Comparison of ENCODE assay signal across 28 cellular contexts in genomic region chr19:5054551-5055456, GRCh38.
DNase-seq lines count a peak whose midpoint lies in the region; ATAC-seq and TF ChIP-seq lines count a peak whose summit lies in the region.
"Had no signal": no experiment of that assay in that cellular context is flagged by ENCODE, and none has a peak within 500 bp of the region (broad histone marks: within the 10 kb centered on the region; RNA-seq: fewer than 3 reads in every experiment).

No MANE protein-coding gene starts in this region.

- peaks cover 87% of the 10 kb centered on the region in 2 experiments for H3K36me3 ChIP-seq in trophoblast cell (ENCODE audit: control insufficient read depth in 1 of 2, insufficient read depth in 2 of 2, low read length in 2 of 2)
- H3K36me3 ChIP-seq: prostate gland, SJCRH30 had no signal

- peaks cover 13% of the 10 kb centered on the region for H3K27me3 Mint-ChIP-seq in endothelial cell (ENCODE audit: unreplicated experiment)
- H3K27me3 Mint-ChIP-seq: CD8-positive, alpha-beta memory T cell; memory B cell; type B pancreatic cell had no signal

- H3K4me1 Mint-ChIP-seq in endothelial cell (ENCODE audit: unreplicated experiment): no peaks in the 10 kb centered on the region
- H3K4me1 Mint-ChIP-seq: WTC11 had no signal

- H2BK5ac ChIP-seq in trophoblast cell (ENCODE audit: low read depth, low read length, poor library complexity): no peak overlapping the region

- H4K91ac ChIP-seq in trophoblast cell (ENCODE audit: low read depth, low read length): no peak overlapping the region

- no peaks in the 10 kb centered on the region for H3K79me1 ChIP-seq in trophoblast cell (ENCODE audit: low read length)

- H3K9ac ChIP-seq in trophoblast cell (ENCODE audit: low read length): no peak overlapping the region

- H3K9me3 Mint-ChIP-seq in endothelial cell (ENCODE audit: unreplicated experiment): no peaks in the 10 kb centered on the region
- H3K9me3 Mint-ChIP-seq: activated naive CD4-positive, alpha-beta T cell treated with anti-CD3 and anti-CD28 coated beads for 36 hours; activated T-helper 1 cell treated with anti-CD3 and anti-CD28 coated beads, Interleukin-12 subunit alpha, Interleukin-12 subunit beta, Interleukin-2, Interleukin-4 antibody, amounts not matched to agents 30 ng/mL and 10 ng/mL and 1 ng/mL, durations not matched to agents 14 hours and 24 hours and 36 hours; CD8-positive, alpha-beta memory T cell; memory B cell; type B pancreatic cell; WTC11 had no signal

- no peaks in the 10 kb centered on the region for H3K9me3 ChIP-seq in trophoblast cell (ENCODE audit: insufficient read depth, low read depth, low read length)
- H3K9me3 ChIP-seq: A549, neutrophil, prostate gland, SJCRH30, stomach had no signal

- H3K27ac ChIP-seq in trophoblast cell (ENCODE audit: low read depth, low read length): no peak overlapping the region
- H3K27ac ChIP-seq: A549, neutrophil, prostate gland, SJCRH30, stomach had no signal

- no peak overlapping the region for H2BK120ac ChIP-seq in trophoblast cell (ENCODE audit: insufficient read depth, low read length, poor library complexity)

- TF ChIP-seq CTCF in endothelial cell (IDR thresholded peaks at IDR 0.05; ENCODE audit: unreplicated experiment): no peak

- H3K18ac ChIP-seq in trophoblast cell (ENCODE audit: low read length): no peak overlapping the region

- H4K8ac ChIP-seq in trophoblast cell (ENCODE audit: low read depth, low read length): no peak overlapping the region

- DNase-seq in G401 (ENCODE audit: low spot score) (peak; percentile 68), globus pallidus (ENCODE audit: low spot score) (peak; percentile 68), hypothalamus (lab: John Stamatoyannopoulos, UW) (peak in 31 of 51 donors; percentile 4 to 72 (median 38)), nucleus accumbens (lab: John Stamatoyannopoulos, UW) (peak in 35 of 56 donors; percentile 9 to 70 (median 41)), trophoblast cell (no peak), DMS53 (lab: John Stamatoyannopoulos, UW) (no peak), endothelial cell (ENCODE audit: low spot score) (no peak)
- DNase-seq: activated naive CD4-positive, alpha-beta T cell treated with anti-CD3 and anti-CD28 coated beads for 36 hours; AML-193; CD8-positive, alpha-beta memory T cell; central memory CD4-positive, alpha-beta T cell; dermis blood vessel endothelial cell; KBM-7; NCI-H1417; NCI-H2081 treated with DMSO at 0.1 percent for 48 hours; NCI-H226; SJCRH30; stomach; T1000 had no signal

- no peak overlapping the region for H2BK12ac ChIP-seq in trophoblast cell (ENCODE audit: low read length)

- WGBS in trophoblast cell (ENCODE audit: extremely low coverage, insufficient coverage, insufficient read length): no CpG with 5 or more reads among the region's 35 CpGs

- no peak overlapping the region for H3K27ac Mint-ChIP-seq in endothelial cell (ENCODE audit: unreplicated experiment)
- H3K27ac Mint-ChIP-seq: activated naive CD4-positive, alpha-beta T cell treated with anti-CD3 and anti-CD28 coated beads for 36 hours; activated T-helper 1 cell treated with anti-CD3 and anti-CD28 coated beads, Interleukin-12 subunit alpha, Interleukin-12 subunit beta, Interleukin-2, Interleukin-4 antibody, amounts not matched to agents 30 ng/mL and 10 ng/mL and 1 ng/mL, durations not matched to agents 14 hours and 24 hours and 36 hours; memory B cell; type B pancreatic cell; WTC11 had no signal

- no peak overlapping the region for H4K12ac ChIP-seq in trophoblast cell (ENCODE audit: low read depth, low read length)

- H3K36me3 Mint-ChIP-seq in endothelial cell (ENCODE audit: low read depth, unreplicated experiment): peaks cover 12% of the 10 kb centered on the region

- no peak overlapping the region for H2AFZ ChIP-seq in trophoblast cell (ENCODE audit: insufficient read depth, low read length, poor library complexity)

- no peak for ATAC-seq in GM18868 (IDR thresholded peaks at IDR 0.05; ENCODE audit: unreplicated experiment)
- ATAC-seq: A549, Panc1, WTC11 had no signal

- no peak overlapping the region for H2AK5ac ChIP-seq in trophoblast cell (ENCODE audit: low read length)

- H3K4me3 Mint-ChIP-seq in endothelial cell (ENCODE audit: unreplicated experiment): no peak overlapping the region
- H3K4me3 Mint-ChIP-seq: activated naive CD4-positive, alpha-beta T cell treated with anti-CD3 and anti-CD28 coated beads for 36 hours; activated T-helper 1 cell treated with anti-CD3 and anti-CD28 coated beads, Interleukin-12 subunit alpha, Interleukin-12 subunit beta, Interleukin-2, Interleukin-4 antibody, amounts not matched to agents 30 ng/mL and 10 ng/mL and 1 ng/mL, durations not matched to agents 14 hours and 24 hours and 36 hours; memory B cell; type B pancreatic cell; WTC11 had no signal

- H3K23ac ChIP-seq in trophoblast cell (ENCODE audit: low read length): no peak overlapping the region

- H3K79me2 ChIP-seq in trophoblast cell (ENCODE audit: control insufficient read depth, insufficient read depth, low read length, poor library complexity): no peaks in the 10 kb centered on the region

- in situ Hi-C loops in G401 (cut with HindIII; ENCODE audit: low sequenced_read_pairs): no loop called here

- H3K14ac ChIP-seq in trophoblast cell (ENCODE audit: low read length): no peak overlapping the region

- no peaks in the 10 kb centered on the region for H3K27me3 ChIP-seq in trophoblast cell (ENCODE audit: insufficient read depth, low read length)
- H3K27me3 ChIP-seq: neutrophil, SJCRH30, stomach had no signal

- no peak overlapping the region for H3K4me3 ChIP-seq in trophoblast cell (ENCODE audit: low read depth, low read length)
- H3K4me3 ChIP-seq: A549, prostate gland, SJCRH30, stomach had no signal

- H3K4me2 ChIP-seq in trophoblast cell (ENCODE audit: low read length): no peak overlapping the region
- H3K4me2 ChIP-seq: A549 had no signal

- no peaks in the 10 kb centered on the region for H3K4me1 ChIP-seq in trophoblast cell (ENCODE audit: control insufficient read depth in 1 of 2, insufficient read depth in 2 of 2, low read length in 2 of 2)
- H3K4me1 ChIP-seq: SJCRH30, stomach had no signal

- H3K4ac ChIP-seq in trophoblast cell (ENCODE audit: low read depth, low read length): no peak overlapping the region

Comparison
In these comparisons a context has a peak if more than half of its experiments do, and no peak if none do; other contexts are left out.
1. DNase-seq: peak in G401 (single experiment), globus pallidus (single experiment), hypothalamus (31 of 51) and nucleus accumbens (35 of 56); none in trophoblast cell (0 of 2), DMS53 (single experiment) and endothelial cell (single experiment).